In the genomic region with DNA sequence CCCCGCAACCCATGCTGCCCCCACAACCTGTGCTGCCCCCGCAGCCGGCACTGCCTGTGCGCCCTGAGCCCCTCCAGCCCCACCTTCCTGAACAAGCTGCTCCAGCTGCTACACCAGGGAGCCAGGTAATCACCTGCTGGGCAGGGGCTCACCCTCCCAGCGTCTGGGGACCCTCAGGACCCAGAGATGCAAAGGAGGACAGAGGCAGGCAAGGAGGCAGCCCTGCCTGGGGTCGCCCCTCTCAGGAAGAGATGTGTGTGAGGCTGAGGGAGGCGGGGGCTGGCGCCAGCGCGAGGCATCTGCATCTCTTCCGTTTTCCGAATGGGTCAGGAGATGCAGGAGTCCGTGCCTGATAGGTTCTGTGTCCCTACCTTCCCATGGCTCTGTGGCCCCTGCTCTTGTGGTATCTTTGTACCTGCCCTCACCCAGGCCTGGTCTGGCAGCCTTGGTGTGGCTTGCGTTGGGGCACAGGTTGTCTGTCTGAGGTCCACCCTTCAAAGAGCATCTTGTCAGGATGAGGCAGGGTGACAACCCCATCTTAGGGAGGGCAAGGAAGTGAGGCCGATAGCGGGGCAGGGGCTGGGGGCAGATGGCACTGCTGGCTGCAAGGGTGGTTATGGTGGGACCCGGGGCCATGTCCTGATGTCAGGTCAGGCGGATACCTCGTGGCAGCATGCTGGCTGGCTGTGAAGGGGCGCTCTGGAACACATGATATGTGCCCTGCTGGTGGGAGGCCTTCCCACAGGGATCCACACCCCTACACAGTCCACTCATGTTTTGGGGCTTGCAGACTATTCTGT, we compare ENCODE assay signal across 20 cellular contexts.
DNase-seq lines count a peak whose midpoint lies in the region; TF ChIP-seq lines count a peak whose summit lies in the region.
"Had no signal": no experiment of that assay in that cellular context is flagged by ENCODE, and none has a peak within 500 bp of the region (broad histone marks: within the 10 kb centered on the region; RNA-seq: fewer than 3 reads in every experiment).

No MANE protein-coding gene starts in this region.

- no peak overlapping the region for H4K5ac ChIP-seq in mesendoderm (ENCODE audit: low read length)

- H3K27ac ChIP-seq in spleen (no peak overlapping the region), mesendoderm (ENCODE audit: low read depth, low read length) (no peak overlapping the region)
- H3K27ac ChIP-seq: A549, breast epithelium, esophagus squamous epithelium had no signal

- H4K8ac ChIP-seq in mesendoderm (ENCODE audit: low read depth, low read length) = no peak overlapping the region

- H3K4me1 ChIP-seq in spleen (no peaks in the 10 kb centered on the region), mesendoderm (ENCODE audit: control insufficient read depth, low read depth, low read length) (no peaks in the 10 kb centered on the region)
- H3K4me1 ChIP-seq: A549, breast epithelium, esophagus squamous epithelium had no signal

- POLR2A ChIA-PET in activated CD4-positive, alpha-beta memory T cell treated with anti-CD3 and anti-CD28 coated beads, Interleukin-2, amount 10 ng/mL, durations not matched to agents 7 days and 5 days (lab: Charles Lee) = no interaction called here
- POLR2A ChIA-PET in activated CD4-positive, alpha-beta memory T cell treated with anti-CD3 and anti-CD28 coated beads for 36 hours (lab: Charles Lee) = no interaction called here

- intact Hi-C loops in activated CD4-positive, alpha-beta memory T cell treated with anti-CD3 and anti-CD28 coated beads for 36 hours (cut with micrococcal nuclease) = no loop called here
- intact Hi-C loops in spleen (cut with DNase I; ENCODE audit: low total_unique reads) = no loop called here

- H3K4me3 ChIP-seq in H7 (ENCODE audit: insufficient read depth, low read depth, low read length) (no peak overlapping the region), spleen (no peak overlapping the region), mesendoderm (ENCODE audit: low read length) (no peak overlapping the region)
- H3K4me3 ChIP-seq: A549, breast epithelium, esophagus squamous epithelium, smooth muscle cell had no signal

- no peak overlapping the region for H2BK5ac ChIP-seq in mesendoderm (ENCODE audit: low read length)

- CTCF ChIA-PET in activated CD4-positive, alpha-beta memory T cell treated with anti-CD3 and anti-CD28 coated beads, Interleukin-2, amount 10 ng/mL, durations not matched to agents 7 days and 5 days (lab: Charles Lee) = no interaction called here
- CTCF ChIA-PET in activated CD4-positive, alpha-beta memory T cell treated with anti-CD3 and anti-CD28 coated beads for 36 hours (lab: Charles Lee) = no interaction called here

- no peaks in the 10 kb centered on the region for H3K27me3 ChIP-seq in H7 (ENCODE audit: control insufficient read depth, insufficient read depth, low read length)
- no peaks in the 10 kb centered on the region for H3K27me3 ChIP-seq in spleen (replicated peaks in 1 of 7)
- H3K27me3 ChIP-seq in mesendoderm (ENCODE audit: insufficient read depth, low read length, poor library complexity) = no peaks in the 10 kb centered on the region
- H3K27me3 ChIP-seq: breast epithelium, esophagus squamous epithelium had no signal

- no peak for TF ChIP-seq POLR2A in spleen (IDR thresholded peaks at IDR 0.05)

- H3K27ac Mint-ChIP-seq in activated CD4-positive, alpha-beta memory T cell treated with anti-CD3 and anti-CD28 coated beads, Interleukin-2, amount 10 ng/mL, durations not matched to agents 7 days and 5 days = no peak overlapping the region
- H3K27ac Mint-ChIP-seq in activated CD4-positive, alpha-beta memory T cell treated with anti-CD3 and anti-CD28 coated beads for 36 hours = no peak overlapping the region
- H3K27ac Mint-ChIP-seq: HFFc6; naive thymus-derived CD4-positive, alpha-beta T cell had no signal

- no peaks in the 10 kb centered on the region for H3K36me3 Mint-ChIP-seq in activated CD4-positive, alpha-beta memory T cell treated with anti-CD3 and anti-CD28 coated beads, Interleukin-2, amount 10 ng/mL, durations not matched to agents 7 days and 5 days (ENCODE audit: low read depth)
- no peaks in the 10 kb centered on the region for H3K36me3 Mint-ChIP-seq in activated CD4-positive, alpha-beta memory T cell treated with anti-CD3 and anti-CD28 coated beads for 36 hours
- H3K36me3 Mint-ChIP-seq: naive thymus-derived CD4-positive, alpha-beta T cell had no signal

- no peak overlapping the region for H3K23ac ChIP-seq in mesendoderm (ENCODE audit: low read length)

- H3K27me3 Mint-ChIP-seq in activated CD4-positive, alpha-beta memory T cell treated with anti-CD3 and anti-CD28 coated beads, Interleukin-2, amount 10 ng/mL, durations not matched to agents 7 days and 5 days = no peaks in the 10 kb centered on the region
- H3K27me3 Mint-ChIP-seq in activated CD4-positive, alpha-beta memory T cell treated with anti-CD3 and anti-CD28 coated beads for 36 hours = no peaks in the 10 kb centered on the region
- H3K27me3 Mint-ChIP-seq: naive thymus-derived CD4-positive, alpha-beta T cell had no signal

- no peak overlapping the region for H3K56ac ChIP-seq in mesendoderm (ENCODE audit: low read length)

- no peak overlapping the region for H3K4me3 Mint-ChIP-seq in activated CD4-positive, alpha-beta memory T cell treated with anti-CD3 and anti-CD28 coated beads, Interleukin-2, amount 10 ng/mL, durations not matched to agents 7 days and 5 days
- H3K4me3 Mint-ChIP-seq in activated CD4-positive, alpha-beta memory T cell treated with anti-CD3 and anti-CD28 coated beads for 36 hours = no peak overlapping the region
- H3K4me3 Mint-ChIP-seq: HFFc6, WTC11 had no signal

- no peaks in the 10 kb centered on the region for H3K79me2 ChIP-seq in mesendoderm (ENCODE audit: control insufficient read depth, insufficient read depth, low read length)

- H3K4me1 Mint-ChIP-seq in activated CD4-positive, alpha-beta memory T cell treated with anti-CD3 and anti-CD28 coated beads, Interleukin-2, amount 10 ng/mL, durations not matched to agents 7 days and 5 days = no peaks in the 10 kb centered on the region
- no peaks in the 10 kb centered on the region for H3K4me1 Mint-ChIP-seq in activated CD4-positive, alpha-beta memory T cell treated with anti-CD3 and anti-CD28 coated beads for 36 hours (ENCODE audit: low read depth)
- H3K4me1 Mint-ChIP-seq: WTC11 had no signal

- H2BK15ac ChIP-seq in mesendoderm (replicated peaks; ENCODE audit: low read depth) = no peak overlapping the region

- no peaks in the 10 kb centered on the region for H3K9me3 ChIP-seq in spleen
- H3K9me3 ChIP-seq: A549, breast epithelium, esophagus squamous epithelium had no signal

- H3K4ac ChIP-seq in mesendoderm (ENCODE audit: low read depth, low read length) = no peak overlapping the region

- no peaks in the 10 kb centered on the region for H3K79me1 ChIP-seq in mesendoderm (ENCODE audit: low read length)

- H3K36me3 ChIP-seq in H7 (replicated peaks; ENCODE audit: control insufficient read depth, insufficient read depth, low read length) (peaks cover under 1% of the 10 kb centered on the region), spleen (no peaks in the 10 kb centered on the region), mesendoderm (ENCODE audit: control insufficient read depth, insufficient read depth, low read length) (no peaks in the 10 kb centered on the region)
- H3K36me3 ChIP-seq: breast epithelium, esophagus squamous epithelium had no signal

- H3K18ac ChIP-seq in mesendoderm (ENCODE audit: low read length) = no peak overlapping the region

- no peak overlapping the region for H2AK5ac ChIP-seq in mesendoderm (ENCODE audit: low read length)

- 78 to 92% (median 91%) methylated on average over 13 to 20 of the region's 20 CpGs for WGBS in spleen, 5 donors
- WGBS in mesendoderm (ENCODE audit: extremely low coverage, insufficient coverage, low lambda C conversion rate) = no CpG with 5 or more reads among the region's 20 CpGs

- H3K4me2 ChIP-seq in mesendoderm (ENCODE audit: low read length) = no peak overlapping the region
- H3K4me2 ChIP-seq: A549, smooth muscle cell had no signal

- TF ChIP-seq CTCF in spleen (IDR thresholded peaks at IDR 0.05 in 8 of 11, conservative IDR thresholded peaks at IDR 0.05 in 3 of 11) = no peak

- no peaks in the 10 kb centered on the region for H3K9me3 Mint-ChIP-seq in activated CD4-positive, alpha-beta memory T cell treated with anti-CD3 and anti-CD28 coated beads, Interleukin-2, amount 10 ng/mL, durations not matched to agents 7 days and 5 days
- no peaks in the 10 kb centered on the region for H3K9me3 Mint-ChIP-seq in activated CD4-positive, alpha-beta memory T cell treated with anti-CD3 and anti-CD28 coated beads for 36 hours
- H3K9me3 Mint-ChIP-seq: HFFc6; naive thymus-derived CD4-positive, alpha-beta T cell; WTC11 had no signal

- no peak overlapping the region for H2BK120ac ChIP-seq in mesendoderm (ENCODE audit: low read depth, low read length)

- peak; percentile 12 for DNase-seq in activated CD4-positive, alpha-beta memory T cell treated with anti-CD3 and anti-CD28 coated beads, Interleukin-2, amount 10 ng/mL, durations not matched to agents 7 days and 5 days
- no peak for DNase-seq in activated CD4-positive, alpha-beta memory T cell treated with anti-CD3 and anti-CD28 coated beads for 36 hours
- DNase-seq in H7 (peak; percentile 39), islet precursor cell (peak; percentile 41), spleen (peak; percentile 50), mesendoderm (no peak), LoVo (ENCODE audit: low spot score) (no peak)
- DNase-seq in activated CD4-positive, CD25-positive, alpha-beta regulatory T cell (lab: John Stamatoyannopoulos, UW) = no peak
- DNase-seq: C1 segment of cervical spinal cord, DMS 273 treated with DMSO at 0.1 percent for 48 hours, esophagus squamous epithelium, GF-D8, HFFc6, Kasumi-1, T-helper 2 cell had no signal

- H3K9ac ChIP-seq in mesendoderm (ENCODE audit: low read length) = no peak overlapping the region

Comparison
In these comparisons a context has a peak if more than half of its experiments do, and no peak if none do; other contexts are left out.
1. DNase-seq: peak in activated CD4-positive, alpha-beta memory T cell treated with anti-CD3 and anti-CD28 coated beads, Interleukin-2, amount 10 ng/mL, durations not matched to agents 7 days and 5 days (single experiment), H7 (single experiment), islet precursor cell (single experiment) and spleen (single experiment); none in activated CD4-positive, alpha-beta memory T cell treated with anti-CD3 and anti-CD28 coated beads for 36 hours (single experiment), mesendoderm (single experiment), activated CD4-positive, CD25-positive, alpha-beta regulatory T cell (0 of 4) and LoVo (single experiment).